26 cellular contexts compared by ENCODE assay signal in genomic region chr11:120198403-120198786, GRCh38. TPM values are rescaled to one million over a fixed set of nuclear protein-coding genes. Genes with fewer than 3 reads are reported as not detected.
"Had no signal": no experiment of that assay in that cellular context is flagged by ENCODE, and none has a peak within 500 bp of the region (broad histone marks: within the 10 kb centered on the region; RNA-seq: fewer than 3 reads in every experiment).

No MANE protein-coding gene starts in this region.

- H3K9me3 ChIP-seq: left lung, sigmoid colon, SK-N-SH, suprapubic skin, upper lobe of left lung had no signal

- DNase-seq: activated CD4-positive, alpha-beta memory T cell treated with anti-CD3 and anti-CD28 coated beads, Interleukin-2, amount 10 ng/mL, durations not matched to agents 7 days and 5 days; activated CD4-positive, alpha-beta T cell treated with anti-CD3 and anti-CD28 coated beads, Interleukin-2, amount 10 ng/mL, durations not matched to agents 24 days and 14 days; activated effector memory CD4-positive, alpha-beta T cell treated with anti-CD3 and anti-CD28 coated beads, Interleukin-2, amount 50 U/mL, for 16 hours; activated naive CD4-positive, alpha-beta T cell treated with anti-CD3 and anti-CD28 coated beads, Interleukin-2, amount 50 U/mL, for 16 hours; activated naive CD8-positive, alpha-beta T cell treated with anti-CD3 and anti-CD28 coated beads, Interleukin-2, amount 50 U/mL, for 24 hours; activated T-cell treated with anti-CD3 and anti-CD28 coated beads for 4 hours; effector CD8-positive, alpha-beta T cell; erythroblast; foreskin fibroblast; kidney glomerular epithelial cell; left lung; sigmoid colon; stimulated activated CD4-positive, alpha-beta T cell treated with anti-CD3 and anti-CD28 coated beads, Interleukin-4, amount 100 ng/mL, for 24 hours; stimulated activated naive CD4-positive, alpha-beta T cell treated with Interleukin-2 at 50 U/mL for 16 hours; upper lobe of left lung had no signal

- H3K4me3 Mint-ChIP-seq: activated CD4-positive, alpha-beta memory T cell treated with anti-CD3 and anti-CD28 coated beads, Interleukin-2, amount 10 ng/mL, durations not matched to agents 7 days and 5 days; activated CD4-positive, alpha-beta T cell treated with anti-CD3 and anti-CD28 coated beads, Interleukin-2, amount 10 ng/mL, durations not matched to agents 24 days and 14 days; activated naive CD8-positive, alpha-beta T cell treated with anti-CD3 and anti-CD28 coated beads, Interleukin-2, amount 50 U/mL, for 24 hours; dendritic cell treated with granulocyte-macrophage colony-stimulating factor and Interleukin-4, amounts not matched to agents 40 ng/mL and 50 ng/mL, for 4 days; mesothelial cell of epicardium; natural killer cell treated with Interleukin-12 subunit alpha and Interleukin-12 subunit beta and Interleukin-15 and Interleukin-18, amount 100 ng/mL, for 72 hours had no signal

- H3K36me3 Mint-ChIP-seq: mesothelial cell of epicardium; natural killer cell treated with Interleukin-12 subunit alpha and Interleukin-12 subunit beta and Interleukin-15 and Interleukin-18, amount 100 ng/mL, for 72 hours had no signal

- H3K4me1 Mint-ChIP-seq: activated CD4-positive, alpha-beta memory T cell treated with anti-CD3 and anti-CD28 coated beads, Interleukin-2, amount 10 ng/mL, durations not matched to agents 7 days and 5 days; activated CD4-positive, alpha-beta T cell treated with anti-CD3 and anti-CD28 coated beads, Interleukin-2, amount 10 ng/mL, durations not matched to agents 24 days and 14 days; activated naive CD8-positive, alpha-beta T cell treated with anti-CD3 and anti-CD28 coated beads, Interleukin-2, amount 50 U/mL, for 24 hours had no signal

- H3K4me3 ChIP-seq: left lung, sigmoid colon, suprapubic skin, upper lobe of left lung had no signal

- H3K36me3 ChIP-seq: left lung, sigmoid colon, suprapubic skin, upper lobe of left lung had no signal

- H3K27me3 ChIP-seq: suprapubic skin, upper lobe of left lung had no signal

- ATAC-seq: activated CD4-positive, CD25-positive, alpha-beta regulatory T cell treated with anti-CD3 and anti-CD28 coated beads, Interleukin-2, amount 50 U/mL, for 24 hours; activated naive CD8-positive, alpha-beta T cell treated with anti-CD3 and anti-CD28 coated beads, Interleukin-2, amount 50 U/mL, for 24 hours; left lung; natural killer cell treated with Interleukin-12 subunit alpha and Interleukin-12 subunit beta and Interleukin-15 and Interleukin-18, amount 100 ng/mL, for 72 hours had no signal

- H3K27ac ChIP-seq: left lung, upper lobe of left lung, VCaP had no signal

- H3K27ac Mint-ChIP-seq: activated CD4-positive, alpha-beta memory T cell treated with anti-CD3 and anti-CD28 coated beads, Interleukin-2, amount 10 ng/mL, durations not matched to agents 7 days and 5 days; activated CD4-positive, alpha-beta T cell treated with anti-CD3 and anti-CD28 coated beads, Interleukin-2, amount 10 ng/mL, durations not matched to agents 24 days and 14 days; activated naive CD8-positive, alpha-beta T cell treated with anti-CD3 and anti-CD28 coated beads, Interleukin-2, amount 50 U/mL, for 24 hours; dendritic cell treated with granulocyte-macrophage colony-stimulating factor and Interleukin-4, amounts not matched to agents 40 ng/mL and 50 ng/mL, for 4 days; mesothelial cell of epicardium; natural killer cell treated with Interleukin-12 subunit alpha and Interleukin-12 subunit beta and Interleukin-15 and Interleukin-18, amount 100 ng/mL, for 72 hours had no signal

- H3K9me3 Mint-ChIP-seq: activated CD4-positive, alpha-beta memory T cell treated with anti-CD3 and anti-CD28 coated beads, Interleukin-2, amount 10 ng/mL, durations not matched to agents 7 days and 5 days; activated CD4-positive, alpha-beta T cell treated with anti-CD3 and anti-CD28 coated beads, Interleukin-2, amount 10 ng/mL, durations not matched to agents 24 days and 14 days; activated naive CD8-positive, alpha-beta T cell treated with anti-CD3 and anti-CD28 coated beads, Interleukin-2, amount 50 U/mL, for 24 hours; dendritic cell treated with granulocyte-macrophage colony-stimulating factor and Interleukin-4, amounts not matched to agents 40 ng/mL and 50 ng/mL, for 4 days; mesothelial cell of epicardium; natural killer cell treated with Interleukin-12 subunit alpha and Interleukin-12 subunit beta and Interleukin-15 and Interleukin-18, amount 100 ng/mL, for 72 hours had no signal

- H3K4me1 ChIP-seq: left lung, upper lobe of left lung had no signal

RNA-seq across cellular contexts. Expression of gene POU2F3, which starts 41.5 kb away (rescaled TPM):
- total RNA-seq: activated CD4-positive, alpha-beta memory T cell treated with anti-CD3 and anti-CD28 coated beads, Interleukin-2, amount 10 ng/mL, durations not matched to agents 7 days and 5 days; activated CD4-positive, alpha-beta T cell treated with anti-CD3 and anti-CD28 coated beads, Interleukin-2, amount 10 ng/mL, durations not matched to agents 24 days and 14 days; fibroblast of lung; glomerular endothelial cell; natural killer cell treated with Interleukin-12 subunit alpha and Interleukin-12 subunit beta and Interleukin-15 and Interleukin-18, amount 100 ng/mL, for 72 hours; occipital lobe; sigmoid colon; T-helper 2 cell treated with Interferon-gamma antibody and Interleukin-4, amounts not matched to agents 100 ng/mL and 5 ng/mL, for 36 hours had no signal
- polyA plus RNA-seq: fibroblast of lung had no signal
